In genomic region chr1:203871114-203871875, GRCh38 we compare ENCODE assay signal across 8 cellular contexts. TPM values are rescaled to one million over a fixed set of nuclear protein-coding genes. Genes with fewer than 3 reads are reported as not detected.
DNase-seq lines count a peak whose midpoint lies in the region; ATAC-seq lines count a peak whose summit lies in the region.

No MANE protein-coding gene starts in this region.

- H3K27me3 ChIP-seq in adipocyte (replicated peaks; ENCODE audit: control insufficient read depth, insufficient read depth, low read length) = no peaks in the 10 kb centered on the region

- peak in 11 of 14 donors; percentile 1 to 43 (median 22) for DNase-seq in C1 segment of cervical spinal cord (lab: John Stamatoyannopoulos, UW)
- peak; percentile 6 for DNase-seq in GM19238 (ENCODE audit: insufficient read length, low spot score)
- DNase-seq in NCI-H2196 treated with DMSO at 0.1 percent for 48 hours (lab: John Stamatoyannopoulos, UW; ENCODE audit: unreplicated experiment) = peak; percentile 60
- DNase-seq in adipocyte (ENCODE audit: low read depth) = peak; percentile 89
- no peak for DNase-seq in Right ventricle myocardium superior
- peak; percentile 90 for DNase-seq in pons (ENCODE audit: low spot score)
- no peak for DNase-seq in cortex of kidney (lab: John Stamatoyannopoulos, UW)

- peaks cover 5% of the 10 kb centered on the region for H3K4me1 ChIP-seq in adipocyte (ENCODE audit: control insufficient read depth, insufficient read depth, low read length)

- no peaks in the 10 kb centered on the region for H3K9me3 ChIP-seq in adipocyte (ENCODE audit: control insufficient read depth, low read length)

- no peak overlapping the region for H3K9ac ChIP-seq in adipocyte (ENCODE audit: low read length)

- H3K4me3 ChIP-seq in adipocyte (ENCODE audit: low read length) = no peak overlapping the region

- ATAC-seq in Right ventricle myocardium superior (ENCODE audit: poor library complexity) = peak; percentile 80
- ATAC-seq in HG02981 (IDR thresholded peaks at IDR 0.05; ENCODE audit: unreplicated experiment) = no peak

- H3K36me3 ChIP-seq in adipocyte (ENCODE audit: control insufficient read depth, insufficient read depth, low read length, severe bottlenecking) = peaks cover 36% of the 10 kb centered on the region

- intact Hi-C loops in Right ventricle myocardium superior (cut with DNase I) = loop anchor here (2.0 kb wide), 1 partner anchor 258 kb away; no protein-coding TSS in a partner anchor

RNA-seq across cellular contexts. Expression of gene SNRPE, which starts 9.9 kb away (rescaled TPM):
- 51.4 TPM for total RNA-seq in Right ventricle myocardium superior

Comparison
In these comparisons a context has a peak if more than half of its experiments do, and no peak if none do; other contexts are left out.
1. DNase-seq: peak in C1 segment of cervical spinal cord (11 of 14), GM19238 (single experiment), NCI-H2196 treated with DMSO at 0.1 percent for 48 hours (single experiment), adipocyte (single experiment) and pons (single experiment); none in Right ventricle myocardium superior (single experiment) and cortex of kidney (single experiment).